ENCODE assay signal across 1 cellular context in genomic region chr2:10300997-10301945, GRCh38.
TF ChIP-seq lines count a peak whose summit lies in the region.

No MANE protein-coding gene starts in this region.

TF ChIP-seq in HepG2, 621 proteins besides CTCF, POLR2A, EP300 and RAD21 (continued from another document and continues in another):
- no peak for TF ChIP-seq SCMH1 (CRISPR knock-in tag; IDR thresholded peaks at IDR 0.05; ENCODE audit: borderline replicate concordance)
- no peak for TF ChIP-seq CENPT (CRISPR knock-in tag; IDR thresholded peaks at IDR 0.05; ENCODE audit: low read depth)
- TF ChIP-seq RELA (CRISPR knock-in tag; IDR thresholded peaks at IDR 0.05), result no peak
- TF ChIP-seq, protein P1, sequence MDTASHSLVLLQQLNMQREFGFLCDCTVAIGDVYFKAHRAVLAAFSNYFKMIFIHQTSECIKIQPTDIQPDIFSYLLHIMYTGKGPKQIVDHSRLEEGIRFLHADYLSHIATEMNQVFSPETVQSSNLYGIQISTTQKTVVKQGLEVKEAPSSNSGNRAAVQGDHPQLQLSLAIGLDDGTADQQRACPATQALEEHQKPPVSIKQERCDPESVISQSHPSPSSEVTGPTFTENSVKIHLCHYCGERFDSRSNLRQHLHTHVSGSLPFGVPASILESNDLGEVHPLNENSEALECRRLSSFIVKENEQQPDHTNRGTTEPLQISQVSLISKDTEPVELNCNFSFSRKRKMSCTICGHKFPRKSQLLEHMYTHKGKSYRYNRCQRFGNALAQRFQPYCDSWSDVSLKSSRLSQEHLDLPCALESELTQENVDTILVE (CRISPR knock-in tag; IDR thresholded peaks at IDR 0.05), result peak; percentile 72; the same call in 1 of the 2 replicates
- TF ChIP-seq ZZZ3 (CRISPR knock-in tag; IDR thresholded peaks at IDR 0.05; ENCODE audit: borderline replicate concordance), result peak; percentile 64; the same call in 1 of the 2 replicates
- TF ChIP-seq ZNF878 (CRISPR knock-in tag; IDR thresholded peaks at IDR 0.05), result peak; percentile 26; the same call in 1 of the 2 replicates
- TF ChIP-seq, protein P2, sequence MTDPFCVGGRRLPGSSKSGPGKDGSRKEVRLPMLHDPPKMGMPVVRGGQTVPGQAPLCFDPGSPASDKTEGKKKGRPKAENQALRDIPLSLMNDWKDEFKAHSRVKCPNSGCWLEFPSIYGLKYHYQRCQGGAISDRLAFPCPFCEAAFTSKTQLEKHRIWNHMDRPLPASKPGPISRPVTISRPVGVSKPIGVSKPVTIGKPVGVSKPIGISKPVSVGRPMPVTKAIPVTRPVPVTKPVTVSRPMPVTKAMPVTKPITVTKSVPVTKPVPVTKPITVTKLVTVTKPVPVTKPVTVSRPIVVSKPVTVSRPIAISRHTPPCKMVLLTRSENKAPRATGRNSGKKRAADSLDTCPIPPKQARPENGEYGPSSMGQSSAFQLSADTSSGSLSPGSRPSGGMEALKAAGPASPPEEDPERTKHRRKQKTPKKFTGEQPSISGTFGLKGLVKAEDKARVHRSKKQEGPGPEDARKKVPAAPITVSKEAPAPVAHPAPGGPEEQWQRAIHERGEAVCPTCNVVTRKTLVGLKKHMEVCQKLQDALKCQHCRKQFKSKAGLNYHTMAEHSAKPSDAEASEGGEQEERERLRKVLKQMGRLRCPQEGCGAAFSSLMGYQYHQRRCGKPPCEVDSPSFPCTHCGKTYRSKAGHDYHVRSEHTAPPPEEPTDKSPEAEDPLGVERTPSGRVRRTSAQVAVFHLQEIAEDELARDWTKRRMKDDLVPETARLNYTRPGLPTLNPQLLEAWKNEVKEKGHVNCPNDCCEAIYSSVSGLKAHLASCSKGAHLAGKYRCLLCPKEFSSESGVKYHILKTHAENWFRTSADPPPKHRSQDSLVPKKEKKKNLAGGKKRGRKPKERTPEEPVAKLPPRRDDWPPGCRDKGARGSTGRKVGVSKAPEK (CRISPR knock-in tag; IDR thresholded peaks at IDR 0.05; ENCODE audit: borderline replicate concordance), result peak; percentile 79; the same call in 1 of the 2 replicates
- peak; percentile 95 for TF ChIP-seq PAXIP1 (CRISPR knock-in tag; conservative IDR thresholded peaks at IDR 0.05)
- TF ChIP-seq ZNF317 (CRISPR knock-in tag; IDR thresholded peaks at IDR 0.05), result peak; percentile 92
- peak; percentile 90 for TF ChIP-seq MEF2D (CRISPR knock-in tag; IDR thresholded peaks at IDR 0.05)
- TF ChIP-seq MIER2 (CRISPR knock-in tag; IDR thresholded peaks at IDR 0.05), result peak; percentile 50; the same call in 1 of the 2 replicates
- TF ChIP-seq MTF2 (CRISPR knock-in tag; IDR thresholded peaks at IDR 0.05; ENCODE audit: borderline replicate concordance), result peak; percentile 86; the same call in 1 of the 2 replicates
- 0 out of 2 replicates have a peak, but pooled peaks have one; percentile 42 for TF ChIP-seq ZBTB34 (CRISPR knock-in tag; IDR thresholded peaks at IDR 0.05)
- TF ChIP-seq, protein P3, sequence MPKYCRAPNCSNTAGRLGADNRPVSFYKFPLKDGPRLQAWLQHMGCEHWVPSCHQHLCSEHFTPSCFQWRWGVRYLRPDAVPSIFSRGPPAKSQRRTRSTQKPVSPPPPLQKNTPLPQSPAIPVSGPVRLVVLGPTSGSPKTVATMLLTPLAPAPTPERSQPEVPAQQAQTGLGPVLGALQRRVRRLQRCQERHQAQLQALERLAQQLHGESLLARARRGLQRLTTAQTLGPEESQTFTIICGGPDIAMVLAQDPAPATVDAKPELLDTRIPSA (CRISPR knock-in tag; IDR thresholded peaks at IDR 0.05; ENCODE audit: borderline replicate concordance), result 0 out of 2 replicates have a peak, but pooled peaks have one; percentile 37
- TF ChIP-seq TIGD3 (CRISPR knock-in tag; IDR thresholded peaks at IDR 0.05; ENCODE audit: borderline replicate concordance), result peak; percentile 59; the same call in 1 of the 2 replicates
- TF ChIP-seq CEBPB (IDR thresholded peaks at IDR 0.05; ENCODE audit: borderline replicate concordance, low read depth, low read length), result no peak
- TF ChIP-seq THAP9 (CRISPR knock-in tag; IDR thresholded peaks at IDR 0.05; ENCODE audit: borderline replicate concordance), result peak; percentile 70; the same call in 1 of the 2 replicates
- peak; percentile 65; the same call in 1 of the 2 replicates for TF ChIP-seq PAX8 (CRISPR knock-in tag; IDR thresholded peaks at IDR 0.05; ENCODE audit: borderline replicate concordance)
- peak; percentile 84; the same call in 1 of the 2 replicates for TF ChIP-seq ZNF782 (CRISPR knock-in tag; IDR thresholded peaks at IDR 0.05; ENCODE audit: borderline replicate concordance)
- 0 out of 2 replicates have a peak, but pooled peaks have one; percentile 26 for TF ChIP-seq MXD3 (CRISPR knock-in tag; IDR thresholded peaks at IDR 0.05)
- TF ChIP-seq, protein P4, sequence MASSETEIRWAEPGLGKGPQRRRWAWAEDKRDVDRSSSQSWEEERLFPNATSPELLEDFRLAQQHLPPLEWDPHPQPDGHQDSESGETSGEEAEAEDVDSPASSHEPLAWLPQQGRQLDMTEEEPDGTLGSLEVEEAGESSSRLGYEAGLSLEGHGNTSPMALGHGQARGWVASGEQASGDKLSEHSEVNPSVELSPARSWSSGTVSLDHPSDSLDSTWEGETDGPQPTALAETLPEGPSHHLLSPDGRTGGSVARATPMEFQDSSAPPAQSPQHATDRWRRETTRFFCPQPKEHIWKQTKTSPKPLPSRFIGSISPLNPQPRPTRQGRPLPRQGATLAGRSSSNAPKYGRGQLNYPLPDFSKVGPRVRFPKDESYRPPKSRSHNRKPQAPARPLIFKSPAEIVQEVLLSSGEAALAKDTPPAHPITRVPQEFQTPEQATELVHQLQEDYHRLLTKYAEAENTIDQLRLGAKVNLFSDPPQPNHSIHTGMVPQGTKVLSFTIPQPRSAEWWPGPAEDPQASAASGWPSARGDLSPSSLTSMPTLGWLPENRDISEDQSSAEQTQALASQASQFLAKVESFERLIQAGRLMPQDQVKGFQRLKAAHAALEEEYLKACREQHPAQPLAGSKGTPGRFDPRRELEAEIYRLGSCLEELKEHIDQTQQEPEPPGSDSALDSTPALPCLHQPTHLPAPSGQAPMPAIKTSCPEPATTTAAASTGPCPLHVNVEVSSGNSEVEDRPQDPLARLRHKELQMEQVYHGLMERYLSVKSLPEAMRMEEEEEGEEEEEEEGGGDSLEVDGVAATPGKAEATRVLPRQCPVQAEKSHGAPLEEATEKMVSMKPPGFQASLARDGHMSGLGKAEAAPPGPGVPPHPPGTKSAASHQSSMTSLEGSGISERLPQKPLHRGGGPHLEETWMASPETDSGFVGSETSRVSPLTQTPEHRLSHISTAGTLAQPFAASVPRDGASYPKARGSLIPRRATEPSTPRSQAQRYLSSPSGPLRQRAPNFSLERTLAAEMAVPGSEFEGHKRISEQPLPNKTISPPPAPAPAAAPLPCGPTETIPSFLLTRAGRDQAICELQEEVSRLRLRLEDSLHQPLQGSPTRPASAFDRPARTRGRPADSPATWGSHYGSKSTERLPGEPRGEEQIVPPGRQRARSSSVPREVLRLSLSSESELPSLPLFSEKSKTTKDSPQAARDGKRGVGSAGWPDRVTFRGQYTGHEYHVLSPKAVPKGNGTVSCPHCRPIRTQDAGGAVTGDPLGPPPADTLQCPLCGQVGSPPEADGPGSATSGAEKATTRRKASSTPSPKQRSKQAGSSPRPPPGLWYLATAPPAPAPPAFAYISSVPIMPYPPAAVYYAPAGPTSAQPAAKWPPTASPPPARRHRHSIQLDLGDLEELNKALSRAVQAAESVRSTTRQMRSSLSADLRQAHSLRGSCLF (CRISPR knock-in tag; IDR thresholded peaks at IDR 0.05; ENCODE audit: borderline replicate concordance), result no peak; the same call in 1 of the 2 replicates
- TF ChIP-seq ZNF724P (CRISPR knock-in tag; IDR thresholded peaks at IDR 0.05; ENCODE audit: borderline replicate concordance), result no peak
- TF ChIP-seq, protein P5, sequence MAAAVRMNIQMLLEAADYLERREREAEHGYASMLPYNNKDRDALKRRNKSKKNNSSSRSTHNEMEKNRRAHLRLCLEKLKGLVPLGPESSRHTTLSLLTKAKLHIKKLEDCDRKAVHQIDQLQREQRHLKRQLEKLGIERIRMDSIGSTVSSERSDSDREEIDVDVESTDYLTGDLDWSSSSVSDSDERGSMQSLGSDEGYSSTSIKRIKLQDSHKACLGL (CRISPR knock-in tag; IDR thresholded peaks at IDR 0.05), result peak; percentile 58; the same call in 1 of the 2 replicates
- no peak for TF ChIP-seq THAP7 (CRISPR knock-in tag; IDR thresholded peaks at IDR 0.05)
- TF ChIP-seq, protein P6, sequence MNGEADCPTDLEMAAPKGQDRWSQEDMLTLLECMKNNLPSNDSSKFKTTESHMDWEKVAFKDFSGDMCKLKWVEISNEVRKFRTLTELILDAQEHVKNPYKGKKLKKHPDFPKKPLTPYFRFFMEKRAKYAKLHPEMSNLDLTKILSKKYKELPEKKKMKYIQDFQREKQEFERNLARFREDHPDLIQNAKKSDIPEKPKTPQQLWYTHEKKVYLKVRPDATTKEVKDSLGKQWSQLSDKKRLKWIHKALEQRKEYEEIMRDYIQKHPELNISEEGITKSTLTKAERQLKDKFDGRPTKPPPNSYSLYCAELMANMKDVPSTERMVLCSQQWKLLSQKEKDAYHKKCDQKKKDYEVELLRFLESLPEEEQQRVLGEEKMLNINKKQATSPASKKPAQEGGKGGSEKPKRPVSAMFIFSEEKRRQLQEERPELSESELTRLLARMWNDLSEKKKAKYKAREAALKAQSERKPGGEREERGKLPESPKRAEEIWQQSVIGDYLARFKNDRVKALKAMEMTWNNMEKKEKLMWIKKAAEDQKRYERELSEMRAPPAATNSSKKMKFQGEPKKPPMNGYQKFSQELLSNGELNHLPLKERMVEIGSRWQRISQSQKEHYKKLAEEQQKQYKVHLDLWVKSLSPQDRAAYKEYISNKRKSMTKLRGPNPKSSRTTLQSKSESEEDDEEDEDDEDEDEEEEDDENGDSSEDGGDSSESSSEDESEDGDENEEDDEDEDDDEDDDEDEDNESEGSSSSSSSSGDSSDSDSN (CRISPR knock-in tag; IDR thresholded peaks at IDR 0.05), result peak; percentile 47; the same call in 1 of the 2 replicates
